25 cellular contexts compared by ENCODE assay signal in genomic region chr16:81080233-81080632, GRCh38.
"Had no signal": no experiment of that assay in that cellular context is flagged by ENCODE, and none has a peak within 500 bp of the region (broad histone marks: within the 10 kb centered on the region; RNA-seq: fewer than 3 reads in every experiment).

No MANE protein-coding gene starts in this region.

- H3K9me3 Mint-ChIP-seq: activated naive CD4-positive, alpha-beta T cell treated with anti-CD3 and anti-CD28 coated beads, Interleukin-2, amount 50 U/mL, for 24 hours had no signal

- H3K27ac ChIP-seq: body of pancreas, Peyer's patch, RWPE1, SJCRH30 had no signal

- H3K27ac Mint-ChIP-seq: activated CD8-positive, alpha-beta T cell treated with anti-CD3 and anti-CD28 coated beads, Interleukin-2, amount 10 ng/mL, durations not matched to agents 7 days and 5 days; activated naive CD4-positive, alpha-beta T cell treated with anti-CD3 and anti-CD28 coated beads, Interleukin-2, amount 50 U/mL, for 24 hours had no signal

- ATAC-seq: activated CD4-positive, CD25-positive, alpha-beta regulatory T cell treated with anti-CD3 and anti-CD28 coated beads, Interleukin-2, amount 50 U/mL, for 24 hours; activated CD8-positive, alpha-beta T cell treated with anti-CD3 and anti-CD28 coated beads, Interleukin-2, amount 10 ng/mL, durations not matched to agents 7 days and 5 days; body of pancreas had no signal

- H3K4me1 Mint-ChIP-seq: activated naive CD4-positive, alpha-beta T cell treated with anti-CD3 and anti-CD28 coated beads, Interleukin-2, amount 50 U/mL, for 24 hours had no signal

- DNase-seq: activated CD4-positive, alpha-beta T cell treated with anti-CD3 and anti-CD28 coated beads for 4 hours; activated CD4-positive, alpha-beta T cell treated with anti-CD3 and anti-CD28 coated beads, Interleukin-2, amount 50 U/mL, for 4 hours; activated CD8-positive, alpha-beta memory T cell treated with anti-CD3 and anti-CD28 coated beads, Interleukin-2, amount 50 U/mL, for 48 hours; activated CD8-positive, alpha-beta T cell treated with anti-CD3 and anti-CD28 coated beads, Interleukin-2, amount 10 ng/mL, durations not matched to agents 7 days and 5 days; activated naive CD4-positive, alpha-beta T cell; activated T-cell treated with anti-CD3 and anti-CD28 coated beads, Interleukin-2, amount 50 U/mL, for 1 hour; aorta; body of pancreas; Karpas-422; MM.1S; NCI-H1105; NCI-H1436; NCI-H1694 treated with DMSO at 0.1 percent for 48 hours; NCI-H2029 treated with DMSO at 0.1 percent for 48 hours; NCI-H345; NCI-H510A treated with DMSO at 0.1 percent for 48 hours; NCI-H69; Peyer's patch; Right ventricle myocardium superior; SJCRH30; SK-N-SH; SW 1271 had no signal

- H3K27me3 Mint-ChIP-seq: activated naive CD4-positive, alpha-beta T cell treated with anti-CD3 and anti-CD28 coated beads, Interleukin-2, amount 50 U/mL, for 24 hours had no signal

- H3K27me3 ChIP-seq: body of pancreas, Peyer's patch, SJCRH30 had no signal

- H3K9me3 ChIP-seq: body of pancreas, Peyer's patch, SJCRH30, SK-N-SH had no signal

- H3K4me3 ChIP-seq: body of pancreas, Peyer's patch, SJCRH30 had no signal

- H3K36me3 ChIP-seq: SJCRH30 had no signal

- H3K36me3 Mint-ChIP-seq: activated naive CD4-positive, alpha-beta T cell treated with anti-CD3 and anti-CD28 coated beads, Interleukin-2, amount 50 U/mL, for 24 hours had no signal

- H3K9ac ChIP-seq: SK-N-SH had no signal

- H3K4me2 ChIP-seq: SK-N-SH had no signal

- H3K4me3 Mint-ChIP-seq: activated CD8-positive, alpha-beta T cell treated with anti-CD3 and anti-CD28 coated beads, Interleukin-2, amount 10 ng/mL, durations not matched to agents 7 days and 5 days; activated naive CD4-positive, alpha-beta T cell treated with anti-CD3 and anti-CD28 coated beads, Interleukin-2, amount 50 U/mL, for 24 hours had no signal

- H3K4me1 ChIP-seq: SJCRH30 had no signal
